ENCODE assay signal across 34 cellular contexts in the genomic region with DNA sequence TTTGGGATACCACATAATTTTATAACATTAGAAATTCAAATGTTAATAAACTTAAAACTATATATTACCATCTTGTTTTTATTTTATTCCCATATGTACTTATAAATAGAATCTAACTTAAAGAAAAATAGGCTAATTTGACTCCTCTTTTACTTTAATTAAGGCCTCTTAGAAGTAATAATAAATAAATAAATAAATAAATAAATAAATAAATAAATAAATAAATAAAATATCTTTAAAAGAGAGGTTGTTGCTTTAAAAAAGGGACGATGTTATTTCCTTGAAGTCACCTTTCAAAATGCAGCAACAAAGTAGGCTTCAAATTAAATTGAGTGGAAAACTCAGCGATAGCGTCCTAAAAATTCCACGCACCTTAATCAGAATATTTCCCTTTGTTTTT. TPM values are rescaled to one million over a fixed set of nuclear protein-coding genes. Genes with fewer than 3 reads are reported as not detected.
DNase-seq lines count a peak whose midpoint lies in the region; ATAC-seq, FAIRE-seq and TF ChIP-seq lines count a peak whose summit lies in the region.
"Had no signal": no experiment of that assay in that cellular context is flagged by ENCODE, and none has a peak within 500 bp of the region (broad histone marks: within the 10 kb centered on the region; RNA-seq: fewer than 3 reads in every experiment).

No MANE protein-coding gene starts in this region.

- POLR2A ChIA-PET in A549 (lab: Yijun Ruan, JAX) (no interaction called here), HEK293 (lab: Yijun Ruan, JAX) (no interaction called here)
- POLR2A ChIA-PET in naive thymus-derived CD4-positive, alpha-beta T cell (lab: Charles Lee): no interaction called here

- no peak for TF ChIP-seq EP300 in A549 (IDR thresholded peaks at IDR 0.05)

- H3K4me2 ChIP-seq in A549: no peak overlapping the region
- H3K4me2 ChIP-seq: BLaER1; BLaER1 treated with 17β-estradiol and CSF1 and Interleukin-3, amounts not matched to agents 10 nM and 100 nM had no signal

- H3K9ac ChIP-seq in kidney (ENCODE audit: low read length in 2 of 2): no peak overlapping the region
- H3K9ac ChIP-seq: BLaER1; BLaER1 treated with 17β-estradiol and CSF1 and Interleukin-3, amounts not matched to agents 10 nM and 100 nM had no signal

- intact Hi-C loops in kidney (cut with DNase I): loop anchor here (10.0 kb wide), 1 partner anchor 682 kb away; no protein-coding TSS in a partner anchor
- intact Hi-C loops in naive thymus-derived CD4-positive, alpha-beta T cell (cut with micrococcal nuclease): no loop called here

- CTCF ChIA-PET in A549 (lab: Yijun Ruan, JAX) (interaction anchor here (3.6 kb wide), 1 partner anchor 9 kb away, joined by 21 read pairs; no protein-coding TSS in a partner anchor), HEK293 (lab: Yijun Ruan, JAX) (interaction anchor here (1.4 to 2.9 kb wide), 2 partner anchors 9 to 541 kb away, joined by 4 to 21 read pairs; no protein-coding TSS in a partner anchor)
- CTCF ChIA-PET in naive thymus-derived CD4-positive, alpha-beta T cell (lab: Charles Lee): interaction anchor here (2.0 kb wide), 1 partner anchor 9 kb away, joined by 8 read pairs; no protein-coding TSS in a partner anchor

- no peak overlapping the region for H3K4me3 Mint-ChIP-seq in naive thymus-derived CD4-positive, alpha-beta T cell
- H3K4me3 Mint-ChIP-seq: B cell; CD14-positive monocyte; CD4-positive, alpha-beta memory T cell; CD4-positive, alpha-beta T cell; CD4-positive, CD25-positive, alpha-beta regulatory T cell; CD8-positive, alpha-beta memory T cell; CD8-positive, alpha-beta T cell had no signal

- H3K27me3 Mint-ChIP-seq in naive thymus-derived CD4-positive, alpha-beta T cell: peaks cover 0 to 4% (median 0%) of the 10 kb centered on the region in 5 donors
- H3K27me3 Mint-ChIP-seq: B cell; CD4-positive, alpha-beta T cell had no signal

- peaks cover 0 to 16% (median 2%) of the 10 kb centered on the region in 11 donors for H3K9me3 Mint-ChIP-seq in naive thymus-derived CD4-positive, alpha-beta T cell

- FAIRE-seq in A204.1 (lab: Jason Lieb, UNC): peak; percentile 27
- FAIRE-seq in A549 (lab: Jason Lieb, UNC): no peak
- peak; percentile 25 for FAIRE-seq in kidney (lab: Jason Lieb, UNC)

- no peaks in the 10 kb centered on the region for H3K4me1 Mint-ChIP-seq in naive thymus-derived CD4-positive, alpha-beta T cell
- H3K4me1 Mint-ChIP-seq: B cell; CD4-positive, alpha-beta memory T cell; CD4-positive, CD25-positive, alpha-beta regulatory T cell; CD8-positive, alpha-beta memory T cell had no signal

- H3K4me3 ChIP-seq in A549: no peak overlapping the region
- H3K4me3 ChIP-seq in HEK293 (ENCODE audit: low read depth, low read length): no peak overlapping the region
- H3K4me3 ChIP-seq in kidney (ENCODE audit: low read length in 2 of 2): no peak overlapping the region
- H3K4me3 ChIP-seq in naive thymus-derived CD4-positive, alpha-beta T cell (ENCODE audit: low read length): no peak overlapping the region
- no peak overlapping the region for H3K4me3 ChIP-seq in H7 (ENCODE audit: insufficient read depth, low read depth, low read length)
- H3K4me3 ChIP-seq in Peyer's patch: no peak overlapping the region
- H3K4me3 ChIP-seq: BLaER1; BLaER1 treated with 17β-estradiol and CSF1 and Interleukin-3, amounts not matched to agents 10 nM and 100 nM had no signal

- H3K27ac ChIP-seq in A549 (no peak overlapping the region), HEK293 (ENCODE audit: extremely low read depth, low read depth, low read length) (no peak overlapping the region), kidney (ENCODE audit: low read depth in 2 of 2, low read length in 2 of 2) (no peak overlapping the region), Peyer's patch (no peak overlapping the region)
- H3K27ac ChIP-seq in naive thymus-derived CD4-positive, alpha-beta T cell (ENCODE audit: low read depth, low read length): no peak overlapping the region
- H3K27ac ChIP-seq: 22Rv1; BLaER1; BLaER1 treated with 17β-estradiol and CSF1 and Interleukin-3, amounts not matched to agents 10 nM and 100 nM; C4-2B had no signal

- H3K27me3 ChIP-seq in naive thymus-derived CD4-positive, alpha-beta T cell (ENCODE audit: control insufficient read depth in 2 of 2, insufficient read depth in 2 of 2, low read length in 2 of 2): no peaks in the 10 kb centered on the region
- H3K27me3 ChIP-seq in H7 (ENCODE audit: control insufficient read depth, insufficient read depth, low read length) (no peaks in the 10 kb centered on the region), Peyer's patch (no peaks in the 10 kb centered on the region)
- H3K27me3 ChIP-seq: BE2C; BLaER1; BLaER1 treated with 17β-estradiol and CSF1 and Interleukin-3, amounts not matched to agents 10 nM and 100 nM had no signal

- no peak for TF ChIP-seq CTCF in A549 (IDR thresholded peaks at IDR 0.05)
- TF ChIP-seq CTCF in HEK293 (tag by site-specific recombination; IDR thresholded peaks at IDR 0.05): no peak
- no peak for TF ChIP-seq CTCF in kidney (IDR thresholded peaks at IDR 0.05; ENCODE audit: borderline replicate concordance, extremely low read depth, insufficient read depth)
- no peak for TF ChIP-seq CTCF in Peyer's patch (IDR thresholded peaks at IDR 0.05)

- H3K9me3 ChIP-seq in A549: no peaks in the 10 kb centered on the region; the same call in 2 of the 3 replicates
- H3K9me3 ChIP-seq in HEK293 (ENCODE audit: control insufficient read depth, insufficient read depth, low read depth, low read length): no peaks in the 10 kb centered on the region
- H3K9me3 ChIP-seq in kidney (ENCODE audit: control insufficient read depth in 1 of 2, low read length in 2 of 2): no peaks in the 10 kb centered on the region
- H3K9me3 ChIP-seq in naive thymus-derived CD4-positive, alpha-beta T cell (ENCODE audit: control insufficient read depth in 2 of 3, low read length in 3 of 3): no peaks in the 10 kb centered on the region
- H3K9me3 ChIP-seq in Peyer's patch: no peaks in the 10 kb centered on the region
- H3K9me3 ChIP-seq: BE2C, Caco-2 had no signal

- TF ChIP-seq POLR2A in A549 (IDR thresholded peaks at IDR 0.05; ENCODE audit: low read length): no peak
- TF ChIP-seq POLR2A in Peyer's patch (IDR thresholded peaks at IDR 0.05): no peak

- H3K36me3 ChIP-seq in HEK293 (ENCODE audit: control insufficient read depth in 2 of 2, insufficient read depth in 1 of 2, low read length in 2 of 2) (no peaks in the 10 kb centered on the region), kidney (ENCODE audit: control insufficient read depth in 1 of 2, insufficient read depth in 2 of 2, low read length in 2 of 2) (no peaks in the 10 kb centered on the region), H7 (replicated peaks; ENCODE audit: control insufficient read depth, insufficient read depth, low read length) (no peaks in the 10 kb centered on the region), Peyer's patch (no peaks in the 10 kb centered on the region)
- no peaks in the 10 kb centered on the region for H3K36me3 ChIP-seq in naive thymus-derived CD4-positive, alpha-beta T cell (ENCODE audit: control insufficient read depth in 2 of 3, insufficient read depth in 3 of 3, low read length in 3 of 3)
- H3K36me3 ChIP-seq: BE2C; BLaER1; BLaER1 treated with 17β-estradiol and CSF1 and Interleukin-3, amounts not matched to agents 10 nM and 100 nM had no signal

- no peak for ATAC-seq in A549
- ATAC-seq in naive thymus-derived CD4-positive, alpha-beta T cell: no peak
- ATAC-seq in GM21619 (IDR thresholded peaks at IDR 0.05; ENCODE audit: unreplicated experiment): no peak
- ATAC-seq: CD8-positive, alpha-beta T cell had no signal

- TF ChIP-seq RAD21 in A549 (conservative IDR thresholded peaks at IDR 0.05 in 1 of 2, IDR thresholded peaks at IDR 0.05 in 1 of 2): no peak

- 64% methylated on average over 4 of the region's 4 CpGs for WGBS in A549 (ENCODE audit: missing lambda C conversion rate)

- peaks cover 0 to 6% (median 0%) of the 10 kb centered on the region in 5 donors for H3K36me3 Mint-ChIP-seq in naive thymus-derived CD4-positive, alpha-beta T cell
- H3K36me3 Mint-ChIP-seq: CD14-positive monocyte; CD4-positive, alpha-beta memory T cell; CD4-positive, CD25-positive, alpha-beta regulatory T cell; CD8-positive, alpha-beta memory T cell; CD8-positive, alpha-beta T cell had no signal

- no peaks in the 10 kb centered on the region for H3K4me1 ChIP-seq in A549
- H3K4me1 ChIP-seq in HEK293 (ENCODE audit: control insufficient read depth, insufficient read depth, low read length): no peaks in the 10 kb centered on the region
- H3K4me1 ChIP-seq in kidney (ENCODE audit: control insufficient read depth in 1 of 2, insufficient read depth in 1 of 2, low read depth in 1 of 2, low read length in 2 of 2): no peaks in the 10 kb centered on the region
- H3K4me1 ChIP-seq in naive thymus-derived CD4-positive, alpha-beta T cell (ENCODE audit: control insufficient read depth in 2 of 2, insufficient read depth in 2 of 2, low read length in 2 of 2): no peaks in the 10 kb centered on the region
- H3K4me1 ChIP-seq in Peyer's patch: no peaks in the 10 kb centered on the region
- H3K4me1 ChIP-seq: BE2C; BLaER1; BLaER1 treated with 17β-estradiol and CSF1 and Interleukin-3, amounts not matched to agents 10 nM and 100 nM; Caco-2 had no signal

- DNase-seq in A549 (ENCODE audit: low read depth in 1 of 2, low spot score in 1 of 2) (no peak), kidney (no peak), H7 (no peak), Peyer's patch (no peak)
- DNase-seq in naive thymus-derived CD4-positive, alpha-beta T cell: no peak
- DNase-seq: 8988T; ACHN; AML-193; BE2C; C1 segment of cervical spinal cord; Caco-2; Calu3; CD4-positive, alpha-beta memory T cell; CD4-positive, alpha-beta T cell; CD4-positive, CD25-positive, alpha-beta regulatory T cell; CD8-positive, alpha-beta memory T cell; CD8-positive, alpha-beta T cell; COR-L47; DMS 273 treated with DMSO at 0.1 percent for 48 hours; DMS153; DMS53; DMS79; DMS79 treated with DMSO at 0.1 percent for 48 hours; DND-41; EL had no signal

- no peak overlapping the region for H3K27ac Mint-ChIP-seq in naive thymus-derived CD4-positive, alpha-beta T cell
- H3K27ac Mint-ChIP-seq: B cell; CD4-positive, alpha-beta memory T cell; CD4-positive, alpha-beta T cell; CD4-positive, CD25-positive, alpha-beta regulatory T cell; CD8-positive, alpha-beta memory T cell; CD8-positive, alpha-beta T cell had no signal

TF ChIP-seq in A549, 52 proteins besides CTCF, POLR2A, EP300 and RAD21 (continues in another document):
- peak; percentile 36 for TF ChIP-seq ZC3H11A (IDR thresholded peaks at IDR 0.05)

RNA-seq across cellular contexts. Expression of a gene that starts 33.1 kb away (rescaled TPM):
- polyA plus RNA-seq in A549 (2011; rRNA removed) (17.4 and 20.1 TPM in 2 replicates), A549 (2017; fragmentation: RNase III; extraction: RNeasy Plus Mini Kit Qiagen cat#74134 plus additional on column Dnase treatment) (11.3 to 11.8 TPM (median 11.6 TPM) in 3 replicates), kidney (ENCODE audit: insufficient read depth, low read depth, low replicate concordance) (0.65 TPM)
- polyA plus RNA-seq in A549 (2012; cell fraction: cytosol; rRNA removed): 17.4 and 17.6 TPM in 2 replicates
- polyA plus RNA-seq in A549 (2012; cell fraction: nucleus; rRNA removed): 15.4 and 21.6 TPM in 2 replicates
- 13.5 and 16.9 TPM in 2 replicates for polyA minus RNA-seq in A549 (2011; rRNA and poly(A)+ RNA removed)
- total RNA-seq in kidney (1.3 TPM), Peyer's patch (1 to 10 TPM in 3 of 4 donors, not detected in 1; 2.1 to 5.0 (median 2.7) TPM)
- total RNA-seq in naive thymus-derived CD4-positive, alpha-beta T cell: 10 to 100 TPM in 1 of 5 experiments, 1 to 10 TPM in 3, under 1 TPM in 1; 0.92 to 20.4 (median 1.9) TPM
- polyA plus RNA-seq in naive thymus-derived CD4-positive, alpha-beta T cell: under 1 TPM; 0.63 to 0.69 TPM
- total RNA-seq in H7 (2014; rRNA removed; shearing (Covaris generic)): 2.6 and 5.7 TPM in 2 replicates
